8 cellular contexts compared by ENCODE assay signal in the genomic region with DNA sequence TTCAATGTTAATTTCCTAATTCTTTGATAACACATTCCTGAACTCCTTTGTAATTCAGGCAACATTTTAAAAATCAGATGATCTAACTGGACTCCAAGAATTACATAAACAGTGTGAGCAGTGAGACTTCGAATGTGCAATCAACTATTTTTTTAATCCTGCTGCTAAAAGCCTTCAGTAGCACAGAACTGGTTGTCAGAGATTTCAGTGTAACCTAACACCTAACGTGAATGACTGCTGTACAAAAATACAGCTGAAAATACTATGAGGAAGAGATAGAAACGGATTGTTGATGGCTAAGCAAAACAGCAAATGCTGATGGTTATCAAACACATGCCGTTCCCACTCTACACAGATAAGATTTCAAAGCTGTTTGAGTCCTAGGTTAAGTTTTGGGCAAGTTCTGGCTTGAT. TPM values are rescaled to one million over a fixed set of nuclear protein-coding genes. Genes with fewer than 3 reads are reported as not detected.
A peak's percentile ranks its signal among the peaks of the same experiment; 100 is the strongest.
DNase-seq lines count a peak whose midpoint lies in the region; ATAC-seq and TF ChIP-seq lines count a peak whose summit lies in the region.

No MANE protein-coding gene starts in this region.

- peaks cover 79% of the 10 kb centered on the region for H3K4me1 ChIP-seq in suprapubic skin

- CTCF ChIA-PET in RWPE1 (lab: Yijun Ruan, JAX): interaction anchor here (0.7 kb wide), 1 partner anchor 91 kb away, joined by 4 read pairs; no protein-coding TSS in a partner anchor

- 29% methylated on average over 4 of the region's 4 CpGs for WGBS in suprapubic skin

- H3K27ac ChIP-seq in caudate nucleus (ENCODE audit: low read depth, low read length) (peak overlapping the region; percentile 14), suprapubic skin (peak overlapping the region; percentile 49), RWPE1 (no peak overlapping the region; the same call in 1 of the 2 replicates)

- no peak for TF ChIP-seq POLR2A in suprapubic skin (IDR thresholded peaks at IDR 0.05)

- DNase-seq in NCI-H526 (lab: John Stamatoyannopoulos, UW): peak; percentile 47 to 49
- no peak for DNase-seq in caudate nucleus (lab: John Stamatoyannopoulos, UW)
- DNase-seq in left colon: no peak
- no peak for DNase-seq in suprapubic skin (ENCODE audit: low spot score in 2 of 2)
- DNase-seq in RWPE1 (ENCODE audit: low spot score): no peak
- DNase-seq in C1 segment of cervical spinal cord (lab: John Stamatoyannopoulos, UW): no peak

- H3K27me3 ChIP-seq in suprapubic skin: no peaks in the 10 kb centered on the region

- no peak for TF ChIP-seq EP300 in suprapubic skin (IDR thresholded peaks at IDR 0.05)

- no peak overlapping the region for H3K4me3 ChIP-seq in suprapubic skin

- POLR2A ChIA-PET in RWPE1 (lab: Yijun Ruan, JAX; ENCODE audit: low non-redundant PET): no interaction called here

- no peaks in the 10 kb centered on the region for H3K36me3 ChIP-seq in suprapubic skin

- peak; percentile 22 for ATAC-seq in left colon
- no peak for ATAC-seq in GM18873 (IDR thresholded peaks at IDR 0.05; ENCODE audit: low FRiP score, unreplicated experiment)
- ATAC-seq in HG02759 (IDR thresholded peaks at IDR 0.05; ENCODE audit: unreplicated experiment): no peak

- intact Hi-C loops in left colon (cut with DNase I, micrococcal nuclease): no loop called here

- TF ChIP-seq CTCF in suprapubic skin (IDR thresholded peaks at IDR 0.05) (no peak), RWPE1 (conservative IDR thresholded peaks at IDR 0.05; ENCODE audit: low read depth) (no peak)

- no peaks in the 10 kb centered on the region for H3K9me3 ChIP-seq in suprapubic skin

RNA-seq across cellular contexts. Expression of a gene that starts 46.1 kb away (rescaled TPM):
- total RNA-seq in left colon (100 to 1,000 TPM; 884 to 960 TPM), suprapubic skin (100 to 1,000 TPM; 234 to 376 (median 343) TPM)

Comparison
In these comparisons a context has a peak if more than half of its experiments do, and no peak if none do; other contexts are left out.
1. DNase-seq: peak in NCI-H526 (2 of 2); none in caudate nucleus (0 of 61), left colon (0 of 2), suprapubic skin (0 of 2), RWPE1 (single experiment) and C1 segment of cervical spinal cord (0 of 14).